Comparison of ENCODE assay signal across 1 cellular context in genomic region chr11:66579017-66579606, GRCh38.
TF ChIP-seq lines count a peak whose summit lies in the region.

No MANE protein-coding gene starts in this region.

TF ChIP-seq in K562, 482 proteins besides CTCF, POLR2A, EP300 and RAD21 (continued from another document and continues in another):
- TF ChIP-seq ZNF398 (CRISPR knock-in tag; IDR thresholded peaks at IDR 0.05) (no peak), ZNF174 (CRISPR knock-in tag; IDR thresholded peaks at IDR 0.05) (no peak), CBX3 (IDR thresholded peaks at IDR 0.05; ENCODE audit: borderline replicate concordance in 1 of 2, low read length in 2 of 2) (no peak), ZNF175 (CRISPR knock-in tag; IDR thresholded peaks at IDR 0.05; ENCODE audit: low read depth) (no peak), WHSC1 (IDR thresholded peaks at IDR 0.05; ENCODE audit: low read length) (no peak), MCM5 (IDR thresholded peaks at IDR 0.05; ENCODE audit: low read depth) (no peak), ZNF407 (IDR thresholded peaks at IDR 0.05; ENCODE audit: low read depth) (no peak), SMAD2 (IDR thresholded peaks at IDR 0.05; ENCODE audit: low read depth, low read length) (no peak), PHB2 (IDR thresholded peaks at IDR 0.05; ENCODE audit: low read depth) (no peak), KAT2B (IDR thresholded peaks at IDR 0.05; ENCODE audit: low read depth, low read length) (no peak), EZH2 (IDR thresholded peaks at IDR 0.05; ENCODE audit: borderline replicate concordance, low read depth, low read length) (no peak), RB1 (IDR thresholded peaks at IDR 0.05; ENCODE audit: low read depth) (peak; percentile 62; the same call in 1 of the 2 replicates), POLR3G (IDR thresholded peaks at IDR 0.05; ENCODE audit: extremely low read depth, insufficient read length, insufficient replicate concordance) (no peak), RAD51 (IDR thresholded peaks at IDR 0.05; ENCODE audit: borderline replicate concordance, low read depth) (no peak), ZNF696 (CRISPR knock-in tag; conservative IDR thresholded peaks at IDR 0.05) (no peak), ATF6 (CRISPR knock-in tag; IDR thresholded peaks at IDR 0.05) (no peak), CHCHD3 (CRISPR knock-in tag; IDR thresholded peaks at IDR 0.05) (no peak), ZNF75A (CRISPR knock-in tag; IDR thresholded peaks at IDR 0.05) (no peak), SRSF3 (IDR thresholded peaks at IDR 0.05; ENCODE audit: insufficient read depth, low read length) (no peak), NCOA6 (IDR thresholded peaks at IDR 0.05) (no peak), POLR2AphosphoS5 (IDR thresholded peaks at IDR 0.05; ENCODE audit: control insufficient read depth, insufficient read depth, low read depth, low read length) (no peak), NCOR1 (IDR thresholded peaks at IDR 0.05) (no peak), JUNB (CRISPR knock-in tag; conservative IDR thresholded peaks at IDR 0.05) (no peak), ZNF695 (CRISPR knock-in tag; IDR thresholded peaks at IDR 0.05) (no peak), KDM1A (IDR thresholded peaks at IDR 0.05) (no peak), SMC3 (conservative IDR thresholded peaks at IDR 0.05; ENCODE audit: insufficient read depth, low read depth, low read length) (peak; percentile 65), ERF (CRISPR knock-in tag; IDR thresholded peaks at IDR 0.05) (no peak), CBFB (CRISPR knock-in tag; IDR thresholded peaks at IDR 0.05) (no peak), LARP7 (IDR thresholded peaks at IDR 0.05) (no peak), KLF1 (tag; IDR thresholded peaks at IDR 0.05) (no peak), L3MBTL2 (IDR thresholded peaks at IDR 0.05) (peak; percentile 82), HNRNPLL (IDR thresholded peaks at IDR 0.05; ENCODE audit: low read depth, low read length, poor library complexity, severe bottlenecking) (no peak), RBBP5 (IDR thresholded peaks at IDR 0.05; ENCODE audit: borderline replicate concordance, insufficient read depth, low read length, poor library complexity, severe bottlenecking) (no peak), ZC3H8 (IDR thresholded peaks at IDR 0.05) (no peak), ZNF133 (CRISPR knock-in tag; IDR thresholded peaks at IDR 0.05) (no peak), MCM2 (IDR thresholded peaks at IDR 0.05; ENCODE audit: low read depth) (no peak), E2F1 (CRISPR knock-in tag; IDR thresholded peaks at IDR 0.05) (no peak)
- TF ChIP-seq, protein P1, sequence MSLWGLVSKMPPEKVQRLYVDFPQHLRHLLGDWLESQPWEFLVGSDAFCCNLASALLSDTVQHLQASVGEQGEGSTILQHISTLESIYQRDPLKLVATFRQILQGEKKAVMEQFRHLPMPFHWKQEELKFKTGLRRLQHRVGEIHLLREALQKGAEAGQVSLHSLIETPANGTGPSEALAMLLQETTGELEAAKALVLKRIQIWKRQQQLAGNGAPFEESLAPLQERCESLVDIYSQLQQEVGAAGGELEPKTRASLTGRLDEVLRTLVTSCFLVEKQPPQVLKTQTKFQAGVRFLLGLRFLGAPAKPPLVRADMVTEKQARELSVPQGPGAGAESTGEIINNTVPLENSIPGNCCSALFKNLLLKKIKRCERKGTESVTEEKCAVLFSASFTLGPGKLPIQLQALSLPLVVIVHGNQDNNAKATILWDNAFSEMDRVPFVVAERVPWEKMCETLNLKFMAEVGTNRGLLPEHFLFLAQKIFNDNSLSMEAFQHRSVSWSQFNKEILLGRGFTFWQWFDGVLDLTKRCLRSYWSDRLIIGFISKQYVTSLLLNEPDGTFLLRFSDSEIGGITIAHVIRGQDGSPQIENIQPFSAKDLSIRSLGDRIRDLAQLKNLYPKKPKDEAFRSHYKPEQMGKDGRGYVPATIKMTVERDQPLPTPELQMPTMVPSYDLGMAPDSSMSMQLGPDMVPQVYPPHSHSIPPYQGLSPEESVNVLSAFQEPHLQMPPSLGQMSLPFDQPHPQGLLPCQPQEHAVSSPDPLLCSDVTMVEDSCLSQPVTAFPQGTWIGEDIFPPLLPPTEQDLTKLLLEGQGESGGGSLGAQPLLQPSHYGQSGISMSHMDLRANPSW (CRISPR knock-in tag; IDR thresholded peaks at IDR 0.05): no peak
- TF ChIP-seq, protein P2, sequence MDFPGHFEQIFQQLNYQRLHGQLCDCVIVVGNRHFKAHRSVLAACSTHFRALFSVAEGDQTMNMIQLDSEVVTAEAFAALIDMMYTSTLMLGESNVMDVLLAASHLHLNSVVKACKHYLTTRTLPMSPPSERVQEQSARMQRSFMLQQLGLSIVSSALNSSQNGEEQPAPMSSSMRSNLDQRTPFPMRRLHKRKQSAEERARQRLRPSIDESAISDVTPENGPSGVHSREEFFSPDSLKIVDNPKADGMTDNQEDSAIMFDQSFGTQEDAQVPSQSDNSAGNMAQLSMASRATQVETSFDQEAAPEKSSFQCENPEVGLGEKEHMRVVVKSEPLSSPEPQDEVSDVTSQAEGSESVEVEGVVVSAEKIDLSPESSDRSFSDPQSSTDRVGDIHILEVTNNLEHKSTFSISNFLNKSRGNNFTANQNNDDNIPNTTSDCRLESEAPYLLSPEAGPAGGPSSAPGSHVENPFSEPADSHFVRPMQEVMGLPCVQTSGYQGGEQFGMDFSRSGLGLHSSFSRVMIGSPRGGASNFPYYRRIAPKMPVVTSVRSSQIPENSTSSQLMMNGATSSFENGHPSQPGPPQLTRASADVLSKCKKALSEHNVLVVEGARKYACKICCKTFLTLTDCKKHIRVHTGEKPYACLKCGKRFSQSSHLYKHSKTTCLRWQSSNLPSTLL (IDR thresholded peaks at IDR 0.05): no peak
- TF ChIP-seq, protein P3, sequence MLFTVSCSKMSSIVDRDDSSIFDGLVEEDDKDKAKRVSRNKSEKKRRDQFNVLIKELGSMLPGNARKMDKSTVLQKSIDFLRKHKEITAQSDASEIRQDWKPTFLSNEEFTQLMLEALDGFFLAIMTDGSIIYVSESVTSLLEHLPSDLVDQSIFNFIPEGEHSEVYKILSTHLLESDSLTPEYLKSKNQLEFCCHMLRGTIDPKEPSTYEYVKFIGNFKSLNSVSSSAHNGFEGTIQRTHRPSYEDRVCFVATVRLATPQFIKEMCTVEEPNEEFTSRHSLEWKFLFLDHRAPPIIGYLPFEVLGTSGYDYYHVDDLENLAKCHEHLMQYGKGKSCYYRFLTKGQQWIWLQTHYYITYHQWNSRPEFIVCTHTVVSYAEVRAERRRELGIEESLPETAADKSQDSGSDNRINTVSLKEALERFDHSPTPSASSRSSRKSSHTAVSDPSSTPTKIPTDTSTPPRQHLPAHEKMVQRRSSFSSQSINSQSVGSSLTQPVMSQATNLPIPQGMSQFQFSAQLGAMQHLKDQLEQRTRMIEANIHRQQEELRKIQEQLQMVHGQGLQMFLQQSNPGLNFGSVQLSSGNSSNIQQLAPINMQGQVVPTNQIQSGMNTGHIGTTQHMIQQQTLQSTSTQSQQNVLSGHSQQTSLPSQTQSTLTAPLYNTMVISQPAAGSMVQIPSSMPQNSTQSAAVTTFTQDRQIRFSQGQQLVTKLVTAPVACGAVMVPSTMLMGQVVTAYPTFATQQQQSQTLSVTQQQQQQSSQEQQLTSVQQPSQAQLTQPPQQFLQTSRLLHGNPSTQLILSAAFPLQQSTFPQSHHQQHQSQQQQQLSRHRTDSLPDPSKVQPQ (CRISPR knock-in tag; IDR thresholded peaks at IDR 0.05; ENCODE audit: borderline replicate concordance): no peak
- TF ChIP-seq, protein P4, sequence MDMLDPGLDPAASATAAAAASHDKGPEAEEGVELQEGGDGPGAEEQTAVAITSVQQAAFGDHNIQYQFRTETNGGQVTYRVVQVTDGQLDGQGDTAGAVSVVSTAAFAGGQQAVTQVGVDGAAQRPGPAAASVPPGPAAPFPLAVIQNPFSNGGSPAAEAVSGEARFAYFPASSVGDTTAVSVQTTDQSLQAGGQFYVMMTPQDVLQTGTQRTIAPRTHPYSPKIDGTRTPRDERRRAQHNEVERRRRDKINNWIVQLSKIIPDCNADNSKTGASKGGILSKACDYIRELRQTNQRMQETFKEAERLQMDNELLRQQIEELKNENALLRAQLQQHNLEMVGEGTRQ (CRISPR knock-in tag; IDR thresholded peaks at IDR 0.05): no peak
